Comparison of ENCODE assay signal across 17 cellular contexts in genomic region chr9:87442451-87442850, GRCh38. TPM values are rescaled to one million over a fixed set of nuclear protein-coding genes. Genes with fewer than 3 reads are reported as not detected.
DNase-seq lines count a peak whose midpoint lies in the region; ATAC-seq, FAIRE-seq and TF ChIP-seq lines count a peak whose summit lies in the region.
"Had no signal": no experiment of that assay in that cellular context is flagged by ENCODE, and none has a peak within 500 bp of the region (broad histone marks: within the 10 kb centered on the region; RNA-seq: fewer than 3 reads in every experiment).

No MANE protein-coding gene starts in this region.

- H3K9me3 ChIP-seq in HepG2 (ENCODE audit: low read length) (no peaks in the 10 kb centered on the region), right lobe of liver (no peaks in the 10 kb centered on the region), kidney (ENCODE audit: control insufficient read depth in 1 of 2, low read length in 2 of 2) (no peaks in the 10 kb centered on the region)
- H3K9me3 ChIP-seq: BLaER1 had no signal

- POLR2A ChIA-PET in HepG2 (lab: Yijun Ruan, JAX), result no interaction called here

- H3K36me3 ChIP-seq in HepG2 (replicated peaks in 1 of 2; ENCODE audit: control insufficient read depth in 1 of 2, insufficient read depth in 2 of 2, low read length in 2 of 2) (no peaks in the 10 kb centered on the region), right lobe of liver (no peaks in the 10 kb centered on the region), kidney (ENCODE audit: control insufficient read depth in 1 of 2, insufficient read depth in 2 of 2, low read length in 2 of 2) (no peaks in the 10 kb centered on the region)
- H3K36me3 ChIP-seq: BLaER1 had no signal

- TF ChIP-seq EP300 in HepG2 (IDR thresholded peaks at IDR 0.05; ENCODE audit: low read depth in 2 of 2, low read length in 2 of 2) (no peak), HepG2 (CRISPR knock-in tag; IDR thresholded peaks at IDR 0.05; ENCODE audit: borderline replicate concordance) (no peak)

- H3K4me2 ChIP-seq in HepG2 (ENCODE audit: low read depth, low read length), result no peak overlapping the region
- H3K4me2 ChIP-seq: BLaER1 had no signal

- peak; percentile 14 for DNase-seq in HepG2 (ENCODE audit: low spot score)
- no peak for DNase-seq in right lobe of liver
- DNase-seq in RPMI7951 (ENCODE audit: low read depth), result peak; percentile 4
- peak; percentile 62 for DNase-seq in islet precursor cell
- DNase-seq in COR-L47 (lab: John Stamatoyannopoulos, UW), result no peak
- DNase-seq in SKM-1 (lab: John Stamatoyannopoulos, UW; ENCODE audit: unreplicated experiment), result no peak
- DNase-seq in kidney, result no peak
- DNase-seq in NK-92 treated with Interleukin-12 subunit alpha and Interleukin-12 subunit beta, amount 100 ng/mL, for 24 hours (lab: John Stamatoyannopoulos, UW), result no peak
- DNase-seq: 8988T; AML-193; Calu3; CD8-positive, alpha-beta memory T cell; DMS 273 treated with DMSO at 0.1 percent for 48 hours; GDM1 had no signal

- CTCF ChIA-PET in HepG2 (lab: Yijun Ruan, JAX; ENCODE audit: low intra/inter-chr PET ratio, low total read pairs), result no interaction called here

- in situ Hi-C loops in HepG2 (cut with HindIII; ENCODE audit: extremely low pct_ligation_motif_present, low pct_unique_long_range_greater_than_20kb), result no loop called here

- H3K4me3 ChIP-seq in HepG2 (replicated peaks in 1 of 3; ENCODE audit: insufficient read depth in 1 of 3, low read depth in 2 of 3, low read length in 3 of 3) (no peak overlapping the region), right lobe of liver (no peak overlapping the region), kidney (ENCODE audit: low read length in 2 of 2) (no peak overlapping the region)
- H3K4me3 ChIP-seq: BLaER1 had no signal

- TF ChIP-seq RAD21 in HepG2 (CRISPR knock-in tag; IDR thresholded peaks at IDR 0.05), result no peak

- no peaks in the 10 kb centered on the region for H4K20me1 ChIP-seq in HepG2 (ENCODE audit: insufficient read depth, low read length)
- H4K20me1 ChIP-seq: BLaER1 had no signal

- H3K27me3 ChIP-seq in HepG2 (ENCODE audit: control insufficient read depth in 1 of 2, insufficient read depth in 2 of 2, low read length in 2 of 2) (no peaks in the 10 kb centered on the region), right lobe of liver (no peaks in the 10 kb centered on the region)
- H3K27me3 ChIP-seq: BLaER1 had no signal

- no peak for ATAC-seq in HepG2
- ATAC-seq in right lobe of liver, result no peak
- ATAC-seq: HCT116 had no signal

- FAIRE-seq in HepG2 (lab: Jason Lieb, UNC), result no peak
- FAIRE-seq in kidney (lab: Jason Lieb, UNC), result no peak
- FAIRE-seq: GM12892 had no signal

- H3K4me1 ChIP-seq in HepG2 (ENCODE audit: insufficient read depth, low read length) (peaks cover 7% of the 10 kb centered on the region; the same call in 1 of the 2 replicates), right lobe of liver (no peaks in the 10 kb centered on the region), kidney (ENCODE audit: control insufficient read depth in 1 of 2, insufficient read depth in 1 of 2, low read depth in 1 of 2, low read length in 2 of 2) (peaks cover 0 to 2% of the 10 kb centered on the region in 2 donors)

- H3K27ac ChIP-seq in HepG2 (ENCODE audit: extremely low read length, insufficient read depth, low read length), result no peak overlapping the region
- no peak overlapping the region for H3K27ac ChIP-seq in right lobe of liver
- no peak overlapping the region for H3K27ac ChIP-seq in kidney (ENCODE audit: low read depth in 2 of 2, low read length in 2 of 2)
- H3K27ac ChIP-seq: BLaER1 had no signal

- H3K9ac ChIP-seq in HepG2 (ENCODE audit: insufficient read depth, low read depth, low read length) (no peak overlapping the region), kidney (ENCODE audit: low read length in 2 of 2) (no peak overlapping the region)
- H3K9ac ChIP-seq: BLaER1 had no signal

- BruUV-seq in HepG2 (replicated peaks; lab: Mats Ljungman, UMichigan), result no TSS peak

- no peak overlapping the region for H2AFZ ChIP-seq in HepG2 (ENCODE audit: low read length)

- no peak for TF ChIP-seq POLR2A in HepG2 (IDR thresholded peaks at IDR 0.05; ENCODE audit: insufficient read depth in 1 of 2, low read depth in 2 of 2, low read length in 2 of 2)
- TF ChIP-seq POLR2A in right lobe of liver (IDR thresholded peaks at IDR 0.05), result no peak

- WGBS in HepG2 (ENCODE audit: low lambda C conversion rate), result 0% methylated on average over 2 of the region's 2 CpGs
- 30% methylated on average over 2 of the region's 2 CpGs for WGBS in right lobe of liver (ENCODE audit: insufficient coverage, low coverage, low lambda C conversion rate, missing lambda C conversion rate)

- no peaks in the 10 kb centered on the region for H3K79me2 ChIP-seq in HepG2 (ENCODE audit: insufficient read depth, low read length)

- TF ChIP-seq CTCF in HepG2 (CRISPR knock-in tag; IDR thresholded peaks at IDR 0.05), result no peak
- no peak for TF ChIP-seq CTCF in right lobe of liver (IDR thresholded peaks at IDR 0.05)
- no peak for TF ChIP-seq CTCF in kidney (IDR thresholded peaks at IDR 0.05; ENCODE audit: borderline replicate concordance, extremely low read depth, insufficient read depth)

- intact Hi-C loops in HepG2 (cut with micrococcal nuclease; ENCODE audit: unreplicated experiment) (no loop called here), right lobe of liver (cut with DNase I) (no loop called here), kidney (cut with DNase I) (no loop called here)

TF ChIP-seq in HepG2, 621 proteins besides CTCF, POLR2A, EP300 and RAD21:
- TF ChIP-seq BRD4 (CRISPR knock-in tag; IDR thresholded peaks at IDR 0.05) (no peak), ZNF556 (CRISPR knock-in tag; IDR thresholded peaks at IDR 0.05; ENCODE audit: borderline replicate concordance) (no peak), ZNF234 (CRISPR knock-in tag; conservative IDR thresholded peaks at IDR 0.05) (no peak), YEATS4 (CRISPR knock-in tag; IDR thresholded peaks at IDR 0.05; ENCODE audit: borderline replicate concordance) (no peak)
- TF ChIP-seq, protein P1, sequence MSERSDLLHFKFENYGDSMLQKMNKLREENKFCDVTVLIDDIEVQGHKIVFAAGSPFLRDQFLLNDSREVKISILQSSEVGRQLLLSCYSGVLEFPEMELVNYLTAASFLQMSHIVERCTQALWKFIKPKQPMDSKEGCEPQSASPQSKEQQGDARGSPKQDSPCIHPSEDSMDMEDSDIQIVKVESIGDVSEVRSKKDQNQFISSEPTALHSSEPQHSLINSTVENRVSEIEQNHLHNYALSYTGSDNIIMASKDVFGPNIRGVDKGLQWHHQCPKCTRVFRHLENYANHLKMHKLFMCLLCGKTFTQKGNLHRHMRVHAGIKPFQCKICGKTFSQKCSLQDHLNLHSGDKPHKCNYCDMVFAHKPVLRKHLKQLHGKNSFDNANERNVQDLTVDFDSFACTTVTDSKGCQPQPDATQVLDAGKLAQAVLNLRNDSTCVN (CRISPR knock-in tag; IDR thresholded peaks at IDR 0.05; ENCODE audit: borderline replicate concordance), result no peak

RNA-seq across cellular contexts. Expression of gene DAPK1, which starts 55.2 kb away (rescaled TPM):
- 34.0 and 35.9 TPM in 2 replicates for total RNA-seq in HepG2 (2016; rRNA removed; fragmentation: Illumina TruSeq; extraction: Trizol)
- total RNA-seq in HepG2 (2016; cell fraction: cytosol; rRNA removed; fragmentation: Illumina TruSeq; extraction: Trizol; ENCODE audit: low read depth), result 9.8 and 10.3 TPM in 2 replicates
- total RNA-seq in HepG2 (2016; cell fraction: insoluble cytoplasmic fraction; rRNA removed; fragmentation: Illumina TruSeq; extraction: Trizol), result 31.5 and 34.0 TPM in 2 replicates
- 20.5 and 22.7 TPM in 2 replicates for total RNA-seq in HepG2 (2016; cell fraction: membrane; rRNA removed; fragmentation: Illumina TruSeq; extraction: Trizol)
- 55.4 and 57.3 TPM in 2 replicates for total RNA-seq in HepG2 (2016; cell fraction: nucleus; rRNA removed; fragmentation: Illumina TruSeq; extraction: Trizol)
- 29.7 and 35.7 TPM in 2 replicates for polyA plus RNA-seq in HepG2 (2011; rRNA removed)
- polyA plus RNA-seq in HepG2 (2011; cell fraction: cytosol; rRNA removed), result 13.7 and 17.4 TPM in 2 replicates
- 118 and 123 TPM in 2 replicates for polyA plus RNA-seq in HepG2 (2011; cell fraction: nucleus; rRNA removed)
- 22.5 and 22.9 TPM in 2 replicates for polyA plus RNA-seq in HepG2 (2012)
- polyA plus RNA-seq in HepG2 (2016; cell fraction: cytosol; fragmentation: Illumina TruSeq; extraction: Trizol; ENCODE audit: low read depth), result 2.1 and 3.1 TPM in 2 replicates
- 22.5 and 24.6 TPM in 2 replicates for polyA plus RNA-seq in HepG2 (2016; cell fraction: insoluble cytoplasmic fraction; fragmentation: Illumina TruSeq; extraction: Trizol; ENCODE audit: low read depth)
- 6.5 and 7.3 TPM in 2 replicates for polyA plus RNA-seq in HepG2 (2016; cell fraction: membrane; fragmentation: Illumina TruSeq; extraction: Trizol; ENCODE audit: low read depth)
- 54.2 and 58.8 TPM in 2 replicates for polyA plus RNA-seq in HepG2 (2016; cell fraction: nucleus; fragmentation: Illumina TruSeq; extraction: Trizol; ENCODE audit: insufficient read depth, low read depth)
- 25.2 and 80.2 TPM in 2 replicates for polyA minus RNA-seq in HepG2 (2011; rRNA and poly(A)+ RNA removed; ENCODE audit: low replicate concordance)
- polyA minus RNA-seq in HepG2 (2011; cell fraction: cytosol; rRNA and poly(A)+ RNA removed), result 15.7 and 16.1 TPM in 2 replicates
- polyA minus RNA-seq in HepG2 (2011; cell fraction: nucleus; rRNA and poly(A)+ RNA removed), result 128 and 136 TPM in 2 replicates
- 10 to 100 TPM; 17.4 to 55.0 (median 33.9) TPM for total RNA-seq in right lobe of liver
- 0.12 and 0.20 TPM in 2 replicates for total RNA-seq in RPMI7951 (2014; rRNA removed; shearing (Covaris generic))
- 166 TPM for total RNA-seq in kidney
- 15.5 TPM for polyA plus RNA-seq in kidney (ENCODE audit: insufficient read depth, low read depth, low replicate concordance)
- polyA plus RNA-seq: CD8-positive, alpha-beta memory T cell had no signal

Comparison
In these comparisons a context has a peak if more than half of its experiments do, and no peak if none do; other contexts are left out.
1. DNase-seq: peak in HepG2 (single experiment), RPMI7951 (single experiment) and islet precursor cell (single experiment); none in right lobe of liver (0 of 3), COR-L47 (single experiment), SKM-1 (single experiment), kidney (single experiment) and NK-92 treated with Interleukin-12 subunit alpha and Interleukin-12 subunit beta, amount 100 ng/mL, for 24 hours (single experiment).